In genomic region chr6:144840619-144841018, GRCh38 we compare ENCODE assay signal across 16 cellular contexts.
A peak's percentile ranks its signal among the peaks of the same experiment; 100 is the strongest.
DNase-seq lines count a peak whose midpoint lies in the region; ATAC-seq and TF ChIP-seq lines count a peak whose summit lies in the region.
"Had no signal": no experiment of that assay in that cellular context is flagged by ENCODE, and none has a peak within 500 bp of the region (broad histone marks: within the 10 kb centered on the region; RNA-seq: fewer than 3 reads in every experiment).

No MANE protein-coding gene starts in this region.

- H3K9ac ChIP-seq in Karpas-422 (ENCODE audit: low read length) = no peak overlapping the region

- no peak overlapping the region for H3K27ac ChIP-seq in Karpas-422 (ENCODE audit: low read length)

- no peaks in the 10 kb centered on the region for H3K9me3 Mint-ChIP-seq in osteocyte (ENCODE audit: unreplicated experiment)
- H3K9me3 Mint-ChIP-seq: CD4-positive, alpha-beta memory T cell had no signal

- no peak overlapping the region for H3K4me2 ChIP-seq in Karpas-422 (ENCODE audit: low read depth, low read length, poor library complexity, severe bottlenecking)

- no peak overlapping the region for H3K4me3 ChIP-seq in Karpas-422 (ENCODE audit: low read length)

- peaks cover 34% of the 10 kb centered on the region for H3K4me1 Mint-ChIP-seq in osteocyte (ENCODE audit: unreplicated experiment)
- H3K4me1 Mint-ChIP-seq: CD4-positive, alpha-beta memory T cell had no signal

- no peaks in the 10 kb centered on the region for H3K4me1 ChIP-seq in Karpas-422 (ENCODE audit: low read length)

- H3K4me3 Mint-ChIP-seq in osteocyte (ENCODE audit: unreplicated experiment) = peak overlapping the region; percentile 10
- H3K4me3 Mint-ChIP-seq: CD4-positive, alpha-beta memory T cell had no signal

- H3K9me3 ChIP-seq in Karpas-422 (ENCODE audit: low read length) = no peaks in the 10 kb centered on the region
- H3K9me3 ChIP-seq: BE2C had no signal

- ATAC-seq in GM18517 (IDR thresholded peaks at IDR 0.05; ENCODE audit: unreplicated experiment) = no peak
- ATAC-seq: HCT116, SK-N-SH treated with all-trans-retinoic acid at 6 μM for 48 hours had no signal

- DNase-seq in NCI-H1092 (lab: John Stamatoyannopoulos, UW) = peak; percentile 22
- DNase-seq in NCI-H1930 (lab: John Stamatoyannopoulos, UW) = peak; percentile 23 to 62
- DNase-seq in NCI-H748 treated with DMSO at 0.1 percent for 48 hours (lab: John Stamatoyannopoulos, UW) = peak; percentile 58
- no peak for DNase-seq in osteocyte (ENCODE audit: extremely low spot score, unreplicated experiment)
- no peak for DNase-seq in Karpas-422
- no peak for DNase-seq in NCI-H510A treated with DMSO at 0.1 percent for 48 hours (lab: John Stamatoyannopoulos, UW)
- DNase-seq: BE2C; CD4-positive, alpha-beta memory T cell; NCI-H1694; NCI-H526 treated with DMSO at 0.1 percent for 48 hours; Right ventricle myocardium superior; T-helper 1 cell; T1000 had no signal

- H3K27me3 ChIP-seq in Karpas-422 (ENCODE audit: low read length) = no peaks in the 10 kb centered on the region
- H3K27me3 ChIP-seq: BE2C had no signal

- H4K20me1 ChIP-seq in Karpas-422 (ENCODE audit: insufficient read depth, low read depth, low read length) = no peaks in the 10 kb centered on the region

- H3K79me2 ChIP-seq in Karpas-422 (ENCODE audit: low read length) = no peaks in the 10 kb centered on the region

- TF ChIP-seq CTCF in osteocyte (IDR thresholded peaks at IDR 0.05) = no peak

- no peak overlapping the region for H2AFZ ChIP-seq in Karpas-422 (ENCODE audit: low read length)

- H3K27ac Mint-ChIP-seq in osteocyte (ENCODE audit: unreplicated experiment) = peak overlapping the region; percentile 43
- H3K27ac Mint-ChIP-seq: CD4-positive, alpha-beta memory T cell had no signal

- H3K36me3 Mint-ChIP-seq in osteocyte (ENCODE audit: unreplicated experiment) = peaks cover 41% of the 10 kb centered on the region

- H3K36me3 ChIP-seq in Karpas-422 (ENCODE audit: insufficient read depth, low read length) = no peaks in the 10 kb centered on the region

- H3K9me2 ChIP-seq in Karpas-422 (replicated peaks; ENCODE audit: insufficient read depth, low read length) = no peaks in the 10 kb centered on the region

- H3K27me3 Mint-ChIP-seq in osteocyte (ENCODE audit: unreplicated experiment) = no peaks in the 10 kb centered on the region
- H3K27me3 Mint-ChIP-seq: CD4-positive, alpha-beta memory T cell had no signal

Comparison
In these comparisons a context has a peak if more than half of its experiments do, and no peak if none do; other contexts are left out.
1. DNase-seq: peak in NCI-H1092 (single experiment), NCI-H1930 (2 of 2) and NCI-H748 treated with DMSO at 0.1 percent for 48 hours (single experiment); none in osteocyte (single experiment), Karpas-422 (single experiment) and NCI-H510A treated with DMSO at 0.1 percent for 48 hours (single experiment).